Comparison of ENCODE assay signal across 8 cellular contexts in genomic region chr7:139043823-139044812, GRCh38. TPM values are rescaled to one million over a fixed set of nuclear protein-coding genes. Genes with fewer than 3 reads are reported as not detected.
DNase-seq lines count a peak whose midpoint lies in the region; ATAC-seq lines count a peak whose summit lies in the region.

No MANE protein-coding gene starts in this region.

- H3K9me3 Mint-ChIP-seq in T-helper 1 cell treated with Interleukin-12 subunit alpha and Interleukin-12 subunit beta and Interleukin-4 antibody, amounts not matched to agents 30 μg/mL and 1 μg/mL, for 36 hours, result no peaks in the 10 kb centered on the region
- peaks cover 4% of the 10 kb centered on the region for H3K9me3 Mint-ChIP-seq in activated naive CD8-positive, alpha-beta T cell treated with anti-CD3 and anti-CD28 coated beads for 36 hours

- peak; percentile 60 for DNase-seq in activated naive CD8-positive, alpha-beta T cell treated with anti-CD3 and anti-CD28 coated beads for 36 hours
- DNase-seq in stimulated activated CD4-positive, alpha-beta T cell treated with anti-CD3 and anti-CD28 coated beads, TNF-alpha, amount 100 ng/mL, for 4 hours (ENCODE audit: low read depth in 3 of 3), result peak; percentile 35 to 52 (median 41)
- no peak for DNase-seq in NCI-H187 (lab: John Stamatoyannopoulos, UW)
- no peak for DNase-seq in NCI-H526 treated with DMSO at 0.1 percent for 48 hours (lab: John Stamatoyannopoulos, UW)

- H3K4me3 Mint-ChIP-seq in T-helper 1 cell treated with Interleukin-12 subunit alpha and Interleukin-12 subunit beta and Interleukin-4 antibody, amounts not matched to agents 30 μg/mL and 1 μg/mL, for 36 hours, result peak overlapping the region; percentile 78
- H3K4me3 Mint-ChIP-seq in activated naive CD8-positive, alpha-beta T cell treated with anti-CD3 and anti-CD28 coated beads for 36 hours, result no peak overlapping the region

- H3K36me3 Mint-ChIP-seq in T-helper 1 cell treated with Interleukin-12 subunit alpha and Interleukin-12 subunit beta and Interleukin-4 antibody, amounts not matched to agents 30 μg/mL and 1 μg/mL, for 36 hours (ENCODE audit: low read depth), result peaks cover 64% of the 10 kb centered on the region
- H3K36me3 Mint-ChIP-seq in activated naive CD8-positive, alpha-beta T cell treated with anti-CD3 and anti-CD28 coated beads for 36 hours, result peaks cover 49% of the 10 kb centered on the region

- H3K4me1 Mint-ChIP-seq in T-helper 1 cell treated with Interleukin-12 subunit alpha and Interleukin-12 subunit beta and Interleukin-4 antibody, amounts not matched to agents 30 μg/mL and 1 μg/mL, for 36 hours (ENCODE audit: low read depth), result peaks cover 66% of the 10 kb centered on the region
- H3K4me1 Mint-ChIP-seq in activated naive CD8-positive, alpha-beta T cell treated with anti-CD3 and anti-CD28 coated beads for 36 hours, result peaks cover 41% of the 10 kb centered on the region

- no peaks in the 10 kb centered on the region for H3K27me3 Mint-ChIP-seq in T-helper 1 cell treated with Interleukin-12 subunit alpha and Interleukin-12 subunit beta and Interleukin-4 antibody, amounts not matched to agents 30 μg/mL and 1 μg/mL, for 36 hours (ENCODE audit: low read depth)
- H3K27me3 Mint-ChIP-seq in activated naive CD8-positive, alpha-beta T cell treated with anti-CD3 and anti-CD28 coated beads for 36 hours, result no peaks in the 10 kb centered on the region

- H3K27ac Mint-ChIP-seq in T-helper 1 cell treated with Interleukin-12 subunit alpha and Interleukin-12 subunit beta and Interleukin-4 antibody, amounts not matched to agents 30 μg/mL and 1 μg/mL, for 36 hours, result peak overlapping the region; percentile 90
- H3K27ac Mint-ChIP-seq in activated naive CD8-positive, alpha-beta T cell treated with anti-CD3 and anti-CD28 coated beads for 36 hours, result peak overlapping the region; percentile 75

- ATAC-seq in HG02678 (IDR thresholded peaks at IDR 0.05; ENCODE audit: unreplicated experiment) (peak; percentile 49), GM19452 (IDR thresholded peaks at IDR 0.05; ENCODE audit: unreplicated experiment) (no peak), HG03196 (IDR thresholded peaks at IDR 0.05; ENCODE audit: unreplicated experiment) (no peak)

RNA-seq across cellular contexts. Expression of gene ZC3HAV1L, which starts 8.3 kb away (rescaled TPM):
- 10 to 100 TPM; 12.9 to 13.4 TPM for total RNA-seq in activated naive CD8-positive, alpha-beta T cell treated with anti-CD3 and anti-CD28 coated beads for 36 hours

Comparison
In these comparisons a context has a peak if more than half of its experiments do, and no peak if none do; other contexts are left out.
1. DNase-seq: peak in activated naive CD8-positive, alpha-beta T cell treated with anti-CD3 and anti-CD28 coated beads for 36 hours (single experiment) and stimulated activated CD4-positive, alpha-beta T cell treated with anti-CD3 and anti-CD28 coated beads, TNF-alpha, amount 100 ng/mL, for 4 hours (3 of 3); none in NCI-H187 (0 of 2) and NCI-H526 treated with DMSO at 0.1 percent for 48 hours (single experiment).